20 cellular contexts compared by ENCODE assay signal in the genomic region with DNA sequence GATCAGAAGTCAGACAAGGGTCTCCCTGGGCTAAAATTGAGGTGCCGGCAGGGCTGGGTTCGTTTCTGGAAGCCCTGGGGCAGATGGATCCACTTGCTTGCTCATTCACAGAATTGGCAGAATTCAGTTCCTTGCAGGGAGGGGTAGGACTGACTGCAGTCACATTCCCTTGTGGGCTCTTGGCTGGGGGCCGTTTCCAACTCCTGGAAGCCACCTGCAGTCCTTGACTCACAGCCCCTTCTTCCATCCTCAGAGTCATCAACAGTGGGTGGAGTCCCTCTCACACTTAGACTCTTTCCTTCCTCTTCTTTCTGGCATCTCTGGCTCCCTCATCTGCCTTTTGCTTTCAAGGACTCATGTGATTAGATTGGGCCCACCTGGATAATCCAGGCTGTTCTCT.
"Had no signal": no experiment of that assay in that cellular context is flagged by ENCODE, and none has a peak within 500 bp of the region (broad histone marks: within the 10 kb centered on the region; RNA-seq: fewer than 3 reads in every experiment).

No MANE protein-coding gene starts in this region.

- H3K36me3 ChIP-seq: heart right ventricle, neutrophil, right atrium auricular region, sigmoid colon, stomach, thyroid gland had no signal

- H3K27me3 ChIP-seq: dorsolateral prefrontal cortex, heart right ventricle, neutrophil, right atrium auricular region, sigmoid colon, stomach, thyroid gland had no signal

- H3K9me3 ChIP-seq: neutrophil, thyroid gland had no signal

- DNase-seq: dorsolateral prefrontal cortex; effector CD4-positive, alpha-beta T cell; foreskin melanocyte; glutamatergic neuron; heart right ventricle; hippocampal formation; immature natural killer cell; natural killer cell; sigmoid colon; stimulated activated CD4-positive, alpha-beta T cell treated with anti-CD3 and anti-CD28 coated beads, Interleukin-2, amount 100 ng/mL, for 24 hours; stimulated activated CD4-positive, alpha-beta T cell treated with anti-CD3 and anti-CD28 coated beads, Interleukin-4, amount 100 ng/mL, for 24 hours; stimulated activated naive CD4-positive, alpha-beta T cell treated with Interleukin-2 at 50 U/mL for 16 hours; stomach; thyroid gland; trophoblast cell had no signal

- H3K4me3 ChIP-seq: dorsolateral prefrontal cortex, heart right ventricle, lung, right atrium auricular region, sigmoid colon, stomach, thyroid gland had no signal

- H3K27ac ChIP-seq: dorsolateral prefrontal cortex, heart right ventricle, neutrophil, parathyroid adenoma, right atrium auricular region, sigmoid colon, stomach, thyroid gland had no signal

- ATAC-seq: heart right ventricle; natural killer cell; stimulated activated effector memory CD8-positive, alpha-beta T cell treated with anti-CD3 and anti-CD28 coated beads, Interleukin-12 subunit alpha, Interleukin-12 subunit beta, amount 100 ng/mL, for 72 hours had no signal

- H3K4me1 ChIP-seq: parathyroid adenoma, right atrium auricular region, stomach, thyroid gland had no signal
